In genomic region chr1:84721152-84721551, GRCh38 we compare ENCODE assay signal across 14 cellular contexts. TPM values are rescaled to one million over a fixed set of nuclear protein-coding genes. Genes with fewer than 3 reads are reported as not detected.
DNase-seq lines count a peak whose midpoint lies in the region; ATAC-seq, FAIRE-seq and TF ChIP-seq lines count a peak whose summit lies in the region.
"Had no signal": no experiment of that assay in that cellular context is flagged by ENCODE, and none has a peak within 500 bp of the region (broad histone marks: within the 10 kb centered on the region; RNA-seq: fewer than 3 reads in every experiment).

No MANE protein-coding gene starts in this region.

- TF ChIP-seq POLR2A in H54 (IDR thresholded peaks at IDR 0.05; ENCODE audit: low read depth, low read length) = no peak

- H3K27me3 ChIP-seq in layer of hippocampus (ENCODE audit: control insufficient read depth, insufficient read depth, low read length) (no peaks in the 10 kb centered on the region), left lung (no peaks in the 10 kb centered on the region)

- DNase-seq in AG10803 (ENCODE audit: low read depth) (peak; percentile 70), H54 (ENCODE audit: insufficient read length, low spot score) (no peak), amniotic stem cell (lab: John Stamatoyannopoulos, UW) (peak; percentile 43), left lung (no peak)
- DNase-seq in natural killer cell treated with Interleukin-12 subunit alpha and Interleukin-12 subunit beta and Interleukin-15 and Interleukin-18, amount 100 ng/mL, for 72 hours (ENCODE audit: low spot score) = no peak
- DNase-seq: effector memory CD8-positive, alpha-beta T cell; NCI-H2227 treated with DMSO at 0.1 percent for 48 hours; SW 1271 had no signal

- H3K4me3 ChIP-seq in AG10803 (ENCODE audit: low read length) = no peak overlapping the region
- no peak overlapping the region for H3K4me3 ChIP-seq in left lung

- H3K27ac ChIP-seq in layer of hippocampus (ENCODE audit: low read depth, low read length) (peak overlapping the region; percentile 76), left lung (peak overlapping the region in 1 of 2 donors; percentile 22)

- H3K27ac Mint-ChIP-seq in natural killer cell treated with Interleukin-12 subunit alpha and Interleukin-12 subunit beta and Interleukin-15 and Interleukin-18, amount 100 ng/mL, for 72 hours = no peak overlapping the region
- H3K27ac Mint-ChIP-seq: effector memory CD8-positive, alpha-beta T cell; progenitor cell of endocrine pancreas had no signal

- no peaks in the 10 kb centered on the region for H3K9me3 Mint-ChIP-seq in natural killer cell treated with Interleukin-12 subunit alpha and Interleukin-12 subunit beta and Interleukin-15 and Interleukin-18, amount 100 ng/mL, for 72 hours
- H3K9me3 Mint-ChIP-seq: effector memory CD8-positive, alpha-beta T cell had no signal

- intact Hi-C loops in left lung (cut with DNase I) = no loop called here

- no peaks in the 10 kb centered on the region for H3K9me3 ChIP-seq in left lung

- no peaks in the 10 kb centered on the region for H3K36me3 ChIP-seq in left lung

- FAIRE-seq in H54 (lab: Jason Lieb, UNC) = peak; percentile 81
- FAIRE-seq: HTR-8/SVneo, islet of Langerhans had no signal

- H3K4me1 ChIP-seq in left lung = no peaks in the 10 kb centered on the region

- H3K4me1 Mint-ChIP-seq in natural killer cell treated with Interleukin-12 subunit alpha and Interleukin-12 subunit beta and Interleukin-15 and Interleukin-18, amount 100 ng/mL, for 72 hours (ENCODE audit: low read depth in 2 of 2) = peaks cover 0 to 3% of the 10 kb centered on the region in 2 donors

- no peak for ATAC-seq in natural killer cell treated with Interleukin-12 subunit alpha and Interleukin-12 subunit beta and Interleukin-15 and Interleukin-18, amount 100 ng/mL, for 72 hours
- no peak for ATAC-seq in GM21423 (IDR thresholded peaks at IDR 0.05; ENCODE audit: unreplicated experiment)
- ATAC-seq in left lung = no peak
- no peak for ATAC-seq in GM21786 (IDR thresholded peaks at IDR 0.05; ENCODE audit: unreplicated experiment)
- ATAC-seq: effector memory CD8-positive, alpha-beta T cell had no signal

- H3K27me3 Mint-ChIP-seq in natural killer cell treated with Interleukin-12 subunit alpha and Interleukin-12 subunit beta and Interleukin-15 and Interleukin-18, amount 100 ng/mL, for 72 hours = peaks cover 4 to 12% of the 10 kb centered on the region in 2 donors
- H3K27me3 Mint-ChIP-seq: progenitor cell of endocrine pancreas had no signal

- no peak overlapping the region for H3K4me3 Mint-ChIP-seq in natural killer cell treated with Interleukin-12 subunit alpha and Interleukin-12 subunit beta and Interleukin-15 and Interleukin-18, amount 100 ng/mL, for 72 hours
- H3K4me3 Mint-ChIP-seq: effector memory CD8-positive, alpha-beta T cell had no signal

- no peaks in the 10 kb centered on the region for H3K36me3 Mint-ChIP-seq in natural killer cell treated with Interleukin-12 subunit alpha and Interleukin-12 subunit beta and Interleukin-15 and Interleukin-18, amount 100 ng/mL, for 72 hours

- TF ChIP-seq CTCF in AG10803 (conservative IDR thresholded peaks at IDR 0.05; ENCODE audit: low read length) = no peak
- TF ChIP-seq CTCF in left lung (IDR thresholded peaks at IDR 0.05) = no peak

RNA-seq across cellular contexts. Expression of gene SSX2IP, which starts 30.9 kb away (rescaled TPM):
- total RNA-seq in natural killer cell treated with Interleukin-12 subunit alpha and Interleukin-12 subunit beta and Interleukin-15 and Interleukin-18, amount 100 ng/mL, for 72 hours = 10 to 100 TPM in 1 of 2 donors, 1 to 10 TPM in 1; 6.5 to 10.0 TPM
- 10 to 100 TPM; 10.1 to 11.7 TPM for total RNA-seq in left lung

Comparison
In these comparisons a context has a peak if more than half of its experiments do, and no peak if none do; other contexts are left out.
1. DNase-seq: peak in AG10803 (single experiment) and amniotic stem cell (single experiment); none in H54 (single experiment), natural killer cell treated with Interleukin-12 subunit alpha and Interleukin-12 subunit beta and Interleukin-15 and Interleukin-18, amount 100 ng/mL, for 72 hours (single experiment) and left lung (0 of 2).